18 cellular contexts compared by ENCODE assay signal in genomic region chr16:88132836-88133506, GRCh38.
DNase-seq lines count a peak whose midpoint lies in the region.
"Had no signal": no experiment of that assay in that cellular context is flagged by ENCODE, and none has a peak within 500 bp of the region (broad histone marks: within the 10 kb centered on the region; RNA-seq: fewer than 3 reads in every experiment).

No MANE protein-coding gene starts in this region.

- H2BK12ac ChIP-seq in neuronal stem cell (ENCODE audit: low read length) = no peak overlapping the region

- H3K14ac ChIP-seq in neuronal stem cell (ENCODE audit: low read length) = no peak overlapping the region

- H3K4me1 Mint-ChIP-seq in activated naive CD4-positive, alpha-beta T cell treated with anti-CD3 and anti-CD28 coated beads for 36 hours (ENCODE audit: low read depth) = no peaks in the 10 kb centered on the region
- H3K4me1 Mint-ChIP-seq: GM23338 had no signal

- in situ Hi-C loops in HAP-1 (cut with MboI; ENCODE audit: low sequenced_read_pairs) = no loop called here

- peaks cover 0 to 1% of the 10 kb centered on the region in 2 donors for H3K36me3 ChIP-seq in neuronal stem cell (replicated peaks in 1 of 2; ENCODE audit: control insufficient read depth in 2 of 2, insufficient read depth in 2 of 2, low read length in 2 of 2)
- H3K36me3 ChIP-seq in HAP-1 (replicated peaks) = no peaks in the 10 kb centered on the region
- H3K36me3 ChIP-seq: BLaER1 had no signal

- H3K4me3 ChIP-seq in neuronal stem cell (ENCODE audit: low read length in 2 of 2) = peak overlapping the region in 1 of 2 donors; percentile 14
- no peak overlapping the region for H3K4me3 ChIP-seq in HAP-1
- H3K4me3 ChIP-seq: BLaER1, GM23338 had no signal

- peak; percentile 47 for DNase-seq in ELF-1 (ENCODE audit: low read depth, low spot score)
- peak; percentile 6 for DNase-seq in NCI-H2171 treated with DMSO at 0.1 percent for 48 hours (lab: John Stamatoyannopoulos, UW)
- DNase-seq in fibroblast of peridontal ligament (ENCODE audit: extremely low read depth) = peak; percentile 8
- no peak for DNase-seq in neuronal stem cell (ENCODE audit: low spot score)
- no peak for DNase-seq in activated naive CD4-positive, alpha-beta T cell treated with anti-CD3 and anti-CD28 coated beads for 36 hours
- no peak for DNase-seq in DMS114 treated with DMSO at 0.1 percent for 48 hours (lab: John Stamatoyannopoulos, UW; ENCODE audit: unreplicated experiment)
- DNase-seq in effector CD4-positive, alpha-beta T cell = no peak
- no peak for DNase-seq in HAP-1 (ENCODE audit: low spot score in 2 of 2)
- DNase-seq: Calu3; CD8-positive, alpha-beta T cell; GDM1; NCI-H1694; NCI-H2081; NCI-H748 treated with DMSO at 0.1 percent for 48 hours; SW 1271 had no signal

- H4K91ac ChIP-seq in neuronal stem cell (ENCODE audit: low read depth, low read length, poor library complexity) = no peak overlapping the region

- no peaks in the 10 kb centered on the region for H3K79me1 ChIP-seq in neuronal stem cell (ENCODE audit: low read depth, low read length)

- no peak overlapping the region for H2AFZ ChIP-seq in neuronal stem cell (ENCODE audit: low read length)
- H2AFZ ChIP-seq: GM23338 had no signal

- no peaks in the 10 kb centered on the region for H3K27me3 Mint-ChIP-seq in activated naive CD4-positive, alpha-beta T cell treated with anti-CD3 and anti-CD28 coated beads for 36 hours (ENCODE audit: low read depth)

- H3K27me3 ChIP-seq in neuronal stem cell (ENCODE audit: control insufficient read depth in 3 of 3, insufficient read depth in 3 of 3, low read depth in 1 of 3, low read length in 3 of 3) = no peaks in the 10 kb centered on the region
- no peaks in the 10 kb centered on the region for H3K27me3 ChIP-seq in HAP-1 (ENCODE audit: low read depth)
- H3K27me3 ChIP-seq: BLaER1 had no signal

- no peak overlapping the region for H2BK5ac ChIP-seq in neuronal stem cell (ENCODE audit: low read length)

- H3K4me3 Mint-ChIP-seq in activated naive CD4-positive, alpha-beta T cell treated with anti-CD3 and anti-CD28 coated beads for 36 hours = no peak overlapping the region
- H3K4me3 Mint-ChIP-seq: CD8-positive, alpha-beta T cell; GM23338 had no signal

- H3K27ac ChIP-seq in neuronal stem cell (replicated peaks; ENCODE audit: low read length) = no peak overlapping the region
- H3K27ac ChIP-seq: BLaER1, KMS-11 had no signal

- no peak overlapping the region for H2AK5ac ChIP-seq in neuronal stem cell (ENCODE audit: low read depth, low read length)

- no CpG with 5 or more reads among the region's 27 CpGs for WGBS in neuronal stem cell (ENCODE audit: extremely low coverage in 2 of 2, insufficient read length in 2 of 2, insufficient replicate concordance in 1 of 2), 2 donors

- H3K23ac ChIP-seq in neuronal stem cell (ENCODE audit: low read depth, low read length, poor library complexity) = no peak overlapping the region

- CTCF ChIA-PET in activated naive CD4-positive, alpha-beta T cell treated with anti-CD3 and anti-CD28 coated beads for 36 hours (lab: Charles Lee) = no interaction called here

- H3K9ac ChIP-seq in neuronal stem cell (ENCODE audit: low read depth, low read length, poor library complexity) = no peak overlapping the region
- H3K9ac ChIP-seq: BLaER1, KMS-11 had no signal

- peaks cover 0 to 3% of the 10 kb centered on the region in 2 donors for H3K4me1 ChIP-seq in neuronal stem cell (ENCODE audit: control insufficient read depth in 2 of 2, insufficient read depth in 1 of 2, low read depth in 1 of 2, low read length in 2 of 2)
- H3K4me1 ChIP-seq in HAP-1 = no peaks in the 10 kb centered on the region
- H3K4me1 ChIP-seq: BLaER1 had no signal

- no peak overlapping the region for H3K27ac Mint-ChIP-seq in activated naive CD4-positive, alpha-beta T cell treated with anti-CD3 and anti-CD28 coated beads for 36 hours
- H3K27ac Mint-ChIP-seq: CD8-positive, alpha-beta T cell; GM23338 had no signal

- H3K9me3 ChIP-seq in neuronal stem cell (replicated peaks in 1 of 2; ENCODE audit: control insufficient read depth in 2 of 2, insufficient read depth in 1 of 2, low read depth in 1 of 2, low read length in 2 of 2) = peaks cover 0 to 2% of the 10 kb centered on the region in 2 donors
- no peaks in the 10 kb centered on the region for H3K9me3 ChIP-seq in HAP-1

- peak overlapping the region; percentile 68 for H3K18ac ChIP-seq in neuronal stem cell (ENCODE audit: low read length)

- no peak overlapping the region for H3K4me2 ChIP-seq in neuronal stem cell (ENCODE audit: insufficient read depth, low read length, poor library complexity, severe bottlenecking)
- H3K4me2 ChIP-seq: BLaER1, GM23338, KMS-11 had no signal

- H3K36me3 Mint-ChIP-seq in activated naive CD4-positive, alpha-beta T cell treated with anti-CD3 and anti-CD28 coated beads for 36 hours (ENCODE audit: low read depth) = no peaks in the 10 kb centered on the region
- H3K36me3 Mint-ChIP-seq: CD8-positive, alpha-beta T cell had no signal

- intact Hi-C loops in activated naive CD4-positive, alpha-beta T cell treated with anti-CD3 and anti-CD28 coated beads for 36 hours (cut with micrococcal nuclease) = no loop called here

- H2BK120ac ChIP-seq in neuronal stem cell (ENCODE audit: low read depth, low read length) = no peak overlapping the region

- no peak overlapping the region for H2BK15ac ChIP-seq in neuronal stem cell (ENCODE audit: low read length)

- H3K4ac ChIP-seq in neuronal stem cell (ENCODE audit: low read length) = no peak overlapping the region

- no peaks in the 10 kb centered on the region for H3K9me3 Mint-ChIP-seq in activated naive CD4-positive, alpha-beta T cell treated with anti-CD3 and anti-CD28 coated beads for 36 hours

- H4K8ac ChIP-seq in neuronal stem cell (ENCODE audit: low read depth, low read length) = no peak overlapping the region

Comparison
In these comparisons a context has a peak if more than half of its experiments do, and no peak if none do; other contexts are left out.
1. DNase-seq: peak in ELF-1 (single experiment), NCI-H2171 treated with DMSO at 0.1 percent for 48 hours (single experiment) and fibroblast of peridontal ligament (single experiment); none in neuronal stem cell (single experiment), activated naive CD4-positive, alpha-beta T cell treated with anti-CD3 and anti-CD28 coated beads for 36 hours (single experiment), DMS114 treated with DMSO at 0.1 percent for 48 hours (single experiment), effector CD4-positive, alpha-beta T cell (single experiment) and HAP-1 (0 of 2).